Comparison of ENCODE assay signal across 1 cellular context in the genomic region with DNA sequence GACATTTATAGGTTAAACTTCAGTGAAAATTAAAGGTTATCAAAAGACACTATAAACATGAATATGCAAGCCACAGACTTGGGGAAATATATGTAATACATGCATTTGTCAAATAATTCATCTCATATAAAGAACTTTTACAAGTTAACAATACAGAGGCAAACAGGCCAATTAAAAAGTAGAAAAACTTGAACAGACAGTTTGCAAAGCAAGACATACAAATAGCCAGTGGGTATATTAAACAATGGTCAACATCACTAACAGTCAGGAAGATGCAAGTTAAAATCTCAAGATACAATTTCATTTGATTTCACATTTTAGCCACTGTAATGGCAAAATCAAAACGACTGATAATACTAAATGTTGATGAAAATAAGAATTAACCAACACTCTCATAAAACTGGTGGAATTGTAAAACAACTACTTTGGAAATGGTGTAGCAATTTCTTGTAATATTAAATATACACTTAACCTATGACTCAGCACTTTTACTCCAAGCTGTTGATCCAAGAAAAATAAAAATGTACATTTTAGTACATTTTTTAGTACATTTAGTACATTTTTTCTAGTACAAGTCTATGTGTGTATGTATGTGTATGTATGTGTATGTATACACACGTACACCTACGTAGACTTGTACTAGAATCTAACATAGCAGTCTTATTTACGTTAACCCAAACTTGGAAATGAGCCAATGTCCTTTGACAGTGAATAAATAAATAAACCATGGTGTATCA.
TF ChIP-seq lines count a peak whose summit lies in the region.

No MANE protein-coding gene starts in this region.

TF ChIP-seq in HepG2, 621 proteins besides CTCF, POLR2A, EP300 and RAD21 (continued from another document):
- TF ChIP-seq, protein P1, sequence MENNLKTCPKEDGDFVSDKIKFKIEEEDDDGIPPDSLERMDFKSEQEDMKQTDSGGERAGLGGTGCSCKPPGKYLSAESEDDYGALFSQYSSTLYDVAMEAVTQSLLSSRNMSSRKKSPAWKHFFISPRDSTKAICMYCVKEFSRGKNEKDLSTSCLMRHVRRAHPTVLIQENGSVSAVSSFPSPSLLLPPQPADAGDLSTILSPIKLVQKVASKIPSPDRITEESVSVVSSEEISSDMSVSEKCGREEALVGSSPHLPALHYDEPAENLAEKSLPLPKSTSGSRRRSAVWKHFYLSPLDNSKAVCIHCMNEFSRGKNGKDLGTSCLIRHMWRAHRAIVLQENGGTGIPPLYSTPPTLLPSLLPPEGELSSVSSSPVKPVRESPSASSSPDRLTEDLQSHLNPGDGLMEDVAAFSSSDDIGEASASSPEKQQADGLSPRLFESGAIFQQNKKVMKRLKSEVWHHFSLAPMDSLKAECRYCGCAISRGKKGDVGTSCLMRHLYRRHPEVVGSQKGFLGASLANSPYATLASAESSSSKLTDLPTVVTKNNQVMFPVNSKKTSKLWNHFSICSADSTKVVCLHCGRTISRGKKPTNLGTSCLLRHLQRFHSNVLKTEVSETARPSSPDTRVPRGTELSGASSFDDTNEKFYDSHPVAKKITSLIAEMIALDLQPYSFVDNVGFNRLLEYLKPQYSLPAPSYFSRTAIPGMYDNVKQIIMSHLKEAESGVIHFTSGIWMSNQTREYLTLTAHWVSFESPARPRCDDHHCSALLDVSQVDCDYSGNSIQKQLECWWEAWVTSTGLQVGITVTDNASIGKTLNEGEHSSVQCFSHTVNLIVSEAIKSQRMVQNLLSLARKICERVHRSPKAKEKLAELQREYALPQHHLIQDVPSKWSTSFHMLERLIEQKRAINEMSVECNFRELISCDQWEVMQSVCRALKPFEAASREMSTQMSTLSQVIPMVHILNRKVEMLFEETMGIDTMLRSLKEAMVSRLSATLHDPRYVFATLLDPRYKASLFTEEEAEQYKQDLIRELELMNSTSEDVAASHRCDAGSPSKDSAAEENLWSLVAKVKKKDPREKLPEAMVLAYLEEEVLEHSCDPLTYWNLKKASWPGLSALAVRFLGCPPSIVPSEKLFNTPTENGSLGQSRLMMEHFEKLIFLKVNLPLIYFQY (CRISPR knock-in tag; IDR thresholded peaks at IDR 0.05; ENCODE audit: borderline replicate concordance), result no peak
- TF ChIP-seq, protein P2, sequence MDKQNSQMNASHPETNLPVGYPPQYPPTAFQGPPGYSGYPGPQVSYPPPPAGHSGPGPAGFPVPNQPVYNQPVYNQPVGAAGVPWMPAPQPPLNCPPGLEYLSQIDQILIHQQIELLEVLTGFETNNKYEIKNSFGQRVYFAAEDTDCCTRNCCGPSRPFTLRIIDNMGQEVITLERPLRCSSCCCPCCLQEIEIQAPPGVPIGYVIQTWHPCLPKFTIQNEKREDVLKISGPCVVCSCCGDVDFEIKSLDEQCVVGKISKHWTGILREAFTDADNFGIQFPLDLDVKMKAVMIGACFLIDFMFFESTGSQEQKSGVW (CRISPR knock-in tag; IDR thresholded peaks at IDR 0.05; ENCODE audit: borderline replicate concordance), result no peak
- no peak for TF ChIP-seq KLF15 (CRISPR knock-in tag; IDR thresholded peaks at IDR 0.05; ENCODE audit: borderline replicate concordance)
- TF ChIP-seq, protein P3, sequence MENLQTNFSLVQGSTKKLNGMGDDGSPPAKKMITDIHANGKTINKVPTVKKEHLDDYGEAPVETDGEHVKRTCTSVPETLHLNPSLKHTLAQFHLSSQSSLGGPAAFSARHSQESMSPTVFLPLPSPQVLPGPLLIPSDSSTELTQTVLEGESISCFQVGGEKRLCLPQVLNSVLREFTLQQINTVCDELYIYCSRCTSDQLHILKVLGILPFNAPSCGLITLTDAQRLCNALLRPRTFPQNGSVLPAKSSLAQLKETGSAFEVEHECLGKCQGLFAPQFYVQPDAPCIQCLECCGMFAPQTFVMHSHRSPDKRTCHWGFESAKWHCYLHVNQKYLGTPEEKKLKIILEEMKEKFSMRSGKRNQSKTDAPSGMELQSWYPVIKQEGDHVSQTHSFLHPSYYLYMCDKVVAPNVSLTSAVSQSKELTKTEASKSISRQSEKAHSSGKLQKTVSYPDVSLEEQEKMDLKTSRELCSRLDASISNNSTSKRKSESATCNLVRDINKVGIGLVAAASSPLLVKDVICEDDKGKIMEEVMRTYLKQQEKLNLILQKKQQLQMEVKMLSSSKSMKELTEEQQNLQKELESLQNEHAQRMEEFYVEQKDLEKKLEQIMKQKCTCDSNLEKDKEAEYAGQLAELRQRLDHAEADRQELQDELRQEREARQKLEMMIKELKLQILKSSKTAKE (CRISPR knock-in tag; IDR thresholded peaks at IDR 0.05; ENCODE audit: borderline replicate concordance), result no peak
- TF ChIP-seq, protein P4, sequence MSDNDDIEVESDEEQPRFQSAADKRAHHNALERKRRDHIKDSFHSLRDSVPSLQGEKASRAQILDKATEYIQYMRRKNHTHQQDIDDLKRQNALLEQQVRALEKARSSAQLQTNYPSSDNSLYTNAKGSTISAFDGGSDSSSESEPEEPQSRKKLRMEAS (IDR thresholded peaks at IDR 0.05), result no peak
